ENCODE assay signal across 10 cellular contexts in genomic region chr3:38153986-38154608, GRCh38. TPM values are rescaled to one million over a fixed set of nuclear protein-coding genes. Genes with fewer than 3 reads are reported as not detected.
DNase-seq lines count a peak whose midpoint lies in the region; ATAC-seq, FAIRE-seq and TF ChIP-seq lines count a peak whose summit lies in the region.
"Had no signal": no experiment of that assay in that cellular context is flagged by ENCODE, and none has a peak within 500 bp of the region (broad histone marks: within the 10 kb centered on the region; RNA-seq: fewer than 3 reads in every experiment).

No MANE protein-coding gene starts in this region.

- intact Hi-C loops in natural killer cell (cut with micrococcal nuclease) (no loop called here), activated B cell treated with CpG ODN at 0.5 μM for 24 hours (cut with micrococcal nuclease) (loop anchor here (1.0 kb wide), 2 partner anchors 10 to 17 kb away; partner anchors contain the start of gene ACAA1)

- H3K36me3 Mint-ChIP-seq in natural killer cell treated with Interleukin-12 subunit alpha and Interleukin-12 subunit beta and Interleukin-15 and Interleukin-18, amount 100 ng/mL, for 72 hours: no peaks in the 10 kb centered on the region
- H3K36me3 Mint-ChIP-seq in natural killer cell (no peaks in the 10 kb centered on the region), activated B cell treated with CpG ODN at 0.5 μM for 24 hours (ENCODE audit: low read depth) (no peaks in the 10 kb centered on the region)

- FAIRE-seq in GM19239 (lab: Jason Lieb, UNC): no peak

- no peaks in the 10 kb centered on the region for H3K27me3 ChIP-seq in hepatocyte

- DNase-seq in natural killer cell treated with Interleukin-12 subunit alpha and Interleukin-12 subunit beta and Interleukin-15 and Interleukin-18, amount 100 ng/mL, for 72 hours (ENCODE audit: low spot score): no peak
- DNase-seq in natural killer cell: no peak
- no peak for DNase-seq in activated B cell treated with CpG ODN at 0.5 μM for 24 hours
- DNase-seq in hepatocyte (ENCODE audit: low spot score): peak; percentile 67
- DNase-seq in SW480 (ENCODE audit: low spot score): no peak
- no peak for DNase-seq in activated CD4-positive, CD25-positive, alpha-beta regulatory T cell treated with anti-CD3 and anti-CD28 coated beads, Interleukin-2, amount 50 U/mL, for 72 hours
- no peak for DNase-seq in HuH-7 (ENCODE audit: low spot score)
- DNase-seq in GM19239 (ENCODE audit: insufficient read length, low spot score): no peak
- DNase-seq: activated gamma-delta T cell, NCI-H1417 treated with DMSO at 0.1 percent for 48 hours had no signal

- H3K4me3 ChIP-seq in hepatocyte: no peak overlapping the region

- peak; percentile 60 to 82 for ATAC-seq in natural killer cell treated with Interleukin-12 subunit alpha and Interleukin-12 subunit beta and Interleukin-15 and Interleukin-18, amount 100 ng/mL, for 72 hours
- ATAC-seq in natural killer cell (no peak), activated B cell treated with CpG ODN at 0.5 μM for 24 hours (ENCODE audit: low read depth) (peak; percentile 9)

- no peak for TF ChIP-seq CTCF in natural killer cell (IDR thresholded peaks at IDR 0.05)
- no peak for TF ChIP-seq CTCF in activated B cell treated with CpG ODN at 0.5 μM for 24 hours (IDR thresholded peaks at IDR 0.05)
- TF ChIP-seq CTCF in hepatocyte (IDR thresholded peaks at IDR 0.05; ENCODE audit: poor library complexity): no peak

- H3K27ac Mint-ChIP-seq in natural killer cell treated with Interleukin-12 subunit alpha and Interleukin-12 subunit beta and Interleukin-15 and Interleukin-18, amount 100 ng/mL, for 72 hours: peak overlapping the region; percentile 59 to 80
- H3K27ac Mint-ChIP-seq in natural killer cell (peak overlapping the region in 1 of 2 donors; percentile 31), activated B cell treated with CpG ODN at 0.5 μM for 24 hours (peak overlapping the region; percentile 72)

- no peaks in the 10 kb centered on the region for H3K27me3 Mint-ChIP-seq in natural killer cell treated with Interleukin-12 subunit alpha and Interleukin-12 subunit beta and Interleukin-15 and Interleukin-18, amount 100 ng/mL, for 72 hours
- H3K27me3 Mint-ChIP-seq in natural killer cell (ENCODE audit: low read depth in 2 of 2) (no peaks in the 10 kb centered on the region), activated B cell treated with CpG ODN at 0.5 μM for 24 hours (no peaks in the 10 kb centered on the region)

- H3K79me2 ChIP-seq in hepatocyte: no peaks in the 10 kb centered on the region

- peak overlapping the region; percentile 33 for H3K4me3 Mint-ChIP-seq in natural killer cell treated with Interleukin-12 subunit alpha and Interleukin-12 subunit beta and Interleukin-15 and Interleukin-18, amount 100 ng/mL, for 72 hours
- no peak overlapping the region for H3K4me3 Mint-ChIP-seq in natural killer cell
- no peak overlapping the region for H3K4me3 Mint-ChIP-seq in activated B cell treated with CpG ODN at 0.5 μM for 24 hours

- H3K9me3 Mint-ChIP-seq in natural killer cell treated with Interleukin-12 subunit alpha and Interleukin-12 subunit beta and Interleukin-15 and Interleukin-18, amount 100 ng/mL, for 72 hours: no peaks in the 10 kb centered on the region
- H3K9me3 Mint-ChIP-seq in natural killer cell: no peaks in the 10 kb centered on the region
- no peaks in the 10 kb centered on the region for H3K9me3 Mint-ChIP-seq in activated B cell treated with CpG ODN at 0.5 μM for 24 hours

- H3K4me2 ChIP-seq in hepatocyte: no peak overlapping the region

- H2AFZ ChIP-seq in hepatocyte: no peak overlapping the region

- H3K4me1 ChIP-seq in hepatocyte (ENCODE audit: insufficient read depth): no peaks in the 10 kb centered on the region

- peaks cover 31 to 37% of the 10 kb centered on the region in 2 donors for H3K4me1 Mint-ChIP-seq in natural killer cell treated with Interleukin-12 subunit alpha and Interleukin-12 subunit beta and Interleukin-15 and Interleukin-18, amount 100 ng/mL, for 72 hours (ENCODE audit: low read depth in 2 of 2)
- peaks cover 11 to 21% of the 10 kb centered on the region in 2 donors for H3K4me1 Mint-ChIP-seq in natural killer cell
- H3K4me1 Mint-ChIP-seq in activated B cell treated with CpG ODN at 0.5 μM for 24 hours: peaks cover 59% of the 10 kb centered on the region

- POLR2A ChIA-PET in activated B cell treated with CpG ODN at 0.5 μM for 24 hours (lab: Charles Lee): interaction anchor here (1.3 to 6.1 kb wide), 2 partner anchors 10 to 15 kb away, joined by 3 to 63 read pairs; partner anchors contain the start of gene OXSR1

- WGBS in hepatocyte (ENCODE audit: low lambda C conversion rate, missing lambda C conversion rate): 47% methylated on average over 2 of the region's 2 CpGs

- CTCF ChIA-PET in activated B cell treated with CpG ODN at 0.5 μM for 24 hours (lab: Charles Lee): interaction anchor here (1.0 to 1.4 kb wide), 2 partner anchors 9 to 10 kb away, joined by 3 to 5 read pairs; no protein-coding TSS in a partner anchor

- no peaks in the 10 kb centered on the region for H3K36me3 ChIP-seq in hepatocyte (replicated peaks; ENCODE audit: insufficient read depth, low read depth)

- no peaks in the 10 kb centered on the region for H3K9me2 ChIP-seq in hepatocyte (replicated peaks; ENCODE audit: insufficient read depth)

- H4K20me1 ChIP-seq in hepatocyte (ENCODE audit: insufficient read depth, poor library complexity, severe bottlenecking): no peaks in the 10 kb centered on the region

- H3K27ac ChIP-seq in hepatocyte: peak overlapping the region; percentile 59

- H3K9me3 ChIP-seq in hepatocyte (ENCODE audit: low read depth): no peaks in the 10 kb centered on the region

RNA-seq across cellular contexts. Expression of gene OXSR1, which starts 11.2 kb away (rescaled TPM):
- 10 to 100 TPM; 59.9 to 66.8 TPM for total RNA-seq in natural killer cell treated with Interleukin-12 subunit alpha and Interleukin-12 subunit beta and Interleukin-15 and Interleukin-18, amount 100 ng/mL, for 72 hours
- total RNA-seq in natural killer cell (10 to 100 TPM; 37.2 to 46.1 (median 44.0) TPM), activated B cell treated with CpG ODN at 0.5 μM for 24 hours (34.8 and 40.2 TPM in 2 replicates), hepatocyte (30.7 TPM in 2 replicates)
- 11.7 and 15.7 TPM in 2 replicates for polyA plus RNA-seq in hepatocyte

RNA-seq across cellular contexts. Expression of gene MYD88, which starts 15.6 kb away (rescaled TPM):
- total RNA-seq in natural killer cell treated with Interleukin-12 subunit alpha and Interleukin-12 subunit beta and Interleukin-15 and Interleukin-18, amount 100 ng/mL, for 72 hours: 10 to 100 TPM; 55.8 to 63.1 TPM
- total RNA-seq in natural killer cell (10 to 100 TPM; 60.5 to 71.0 (median 67.7) TPM), activated B cell treated with CpG ODN at 0.5 μM for 24 hours (60.1 and 62.7 TPM in 2 replicates), hepatocyte (12.7 and 14.3 TPM in 2 replicates)
- polyA plus RNA-seq in hepatocyte: 44.7 and 51.4 TPM in 2 replicates

RNA-seq across cellular contexts. Expression of gene ACAA1, which starts 17.2 kb away (rescaled TPM):
- total RNA-seq in natural killer cell treated with Interleukin-12 subunit alpha and Interleukin-12 subunit beta and Interleukin-15 and Interleukin-18, amount 100 ng/mL, for 72 hours: 10 to 100 TPM; 78.6 to 88.2 TPM
- total RNA-seq in natural killer cell: 100 to 1,000 TPM in 1 of 3 donors, 10 to 100 TPM in 2; 79.4 to 101 (median 93.9) TPM
- 78.1 and 79.6 TPM in 2 replicates for total RNA-seq in activated B cell treated with CpG ODN at 0.5 μM for 24 hours
- 141 and 152 TPM in 2 replicates for total RNA-seq in hepatocyte
- 213 and 250 TPM in 2 replicates for polyA plus RNA-seq in hepatocyte

Comparison
In these comparisons a context has a peak if more than half of its experiments do, and no peak if none do; other contexts are left out.
1. ATAC-seq: peak in natural killer cell treated with Interleukin-12 subunit alpha and Interleukin-12 subunit beta and Interleukin-15 and Interleukin-18, amount 100 ng/mL, for 72 hours (2 of 2) and activated B cell treated with CpG ODN at 0.5 μM for 24 hours (single experiment); none in natural killer cell (0 of 3).